Comparison of ENCODE assay signal across 8 cellular contexts in genomic region chr3:178206554-178206953, GRCh38.
"Had no signal": no experiment of that assay in that cellular context is flagged by ENCODE, and none has a peak within 500 bp of the region (broad histone marks: within the 10 kb centered on the region; RNA-seq: fewer than 3 reads in every experiment).

No MANE protein-coding gene starts in this region.

- H3K9me3 ChIP-seq: lower lobe of right lung, psoas muscle, right lobe of liver had no signal

- DNase-seq: activated CD4-positive, alpha-beta T cell treated with anti-CD3 and anti-CD28 coated beads, Interleukin-2, amount 50 U/mL, for 1 hour; activated naive CD4-positive, alpha-beta T cell treated with Interleukin-2 at 50 U/mL for 16 hours; effector CD8-positive, alpha-beta T cell; left cardiac atrium; lower lobe of right lung; psoas muscle; right lobe of liver had no signal

- H3K27me3 ChIP-seq: right lobe of liver had no signal

- H3K4me3 ChIP-seq: lower lobe of right lung, psoas muscle, right lobe of liver had no signal

- H3K36me3 ChIP-seq: lower lobe of right lung, right lobe of liver had no signal

- H3K27ac ChIP-seq: lower lobe of right lung, psoas muscle, right lobe of liver had no signal

- H3K4me1 ChIP-seq: right lobe of liver had no signal

- ATAC-seq: activated CD4-positive, CD25-positive, alpha-beta regulatory T cell treated with anti-CD3 and anti-CD28 coated beads, Interleukin-2, amount 50 U/mL, for 24 hours; left cardiac atrium; lower lobe of right lung; psoas muscle; right lobe of liver had no signal
